ENCODE assay signal across 12 cellular contexts in genomic region chr7:117435475-117436043, GRCh38. TPM values are rescaled to one million over a fixed set of nuclear protein-coding genes. Genes with fewer than 3 reads are reported as not detected.
DNase-seq lines count a peak whose midpoint lies in the region; ATAC-seq and TF ChIP-seq lines count a peak whose summit lies in the region.
"Had no signal": no experiment of that assay in that cellular context is flagged by ENCODE, and none has a peak within 500 bp of the region (broad histone marks: within the 10 kb centered on the region; RNA-seq: fewer than 3 reads in every experiment).

No MANE protein-coding gene starts in this region.

- H3K27me3 ChIP-seq in MM.1S (replicated peaks; ENCODE audit: insufficient read depth, low read length) (no peaks in the 10 kb centered on the region), HAP-1 (ENCODE audit: low read depth) (0 out of 2 replicates have a peak, but pooled peaks cover under 1% of the 10 kb centered on the region), brain microvascular endothelial cell (replicated peaks) (no peaks in the 10 kb centered on the region)

- H2AFZ ChIP-seq in MM.1S (ENCODE audit: low read length), result no peak overlapping the region
- H2AFZ ChIP-seq: GM23248 had no signal

- no peaks in the 10 kb centered on the region for H3F3A ChIP-seq in MM.1S (ENCODE audit: insufficient read depth, low read length)

- H3K27ac ChIP-seq in MM.1S (ENCODE audit: low read length), result no peak overlapping the region
- H3K27ac ChIP-seq in brain microvascular endothelial cell, result no peak overlapping the region
- H3K27ac ChIP-seq: GM23248, left ventricle myocardium inferior had no signal

- DNase-seq in activated naive CD8-positive, alpha-beta T cell treated with anti-CD3 and anti-CD28 coated beads, Interleukin-2, amount 50 U/mL, for 24 hours, result no peak
- no peak for DNase-seq in activated naive CD8-positive, alpha-beta T cell treated with anti-CD3 and anti-CD28 coated beads for 36 hours
- DNase-seq in MM.1S, result peak; percentile 28
- DNase-seq in stimulated activated naive CD8-positive, alpha-beta T cell treated with anti-CD3 and anti-CD28 coated beads, Interleukin-15, amount 100 ng/mL, for 72 hours, result peak in 1 of 2 donors; percentile 19
- no peak for DNase-seq in dedifferentiated amniotic fluid mesenchymal stem cell (ENCODE audit: extremely low spot score)
- no peak for DNase-seq in HAP-1 (ENCODE audit: low spot score in 2 of 2)
- DNase-seq in brain microvascular endothelial cell, result no peak
- DNase-seq: GM23248, left ventricle myocardium inferior, NCI-H446 treated with DMSO at 0.1 percent for 48 hours had no signal

- H3K4me3 ChIP-seq in MM.1S (ENCODE audit: low read length), result no peak overlapping the region
- H3K4me3 ChIP-seq in HAP-1, result no peak overlapping the region
- H3K4me3 ChIP-seq in brain microvascular endothelial cell (ENCODE audit: low read depth, low read length), result no peak overlapping the region
- H3K4me3 ChIP-seq: GM23248, left ventricle myocardium inferior had no signal

- no peaks in the 10 kb centered on the region for H3K36me3 Mint-ChIP-seq in activated naive CD8-positive, alpha-beta T cell treated with anti-CD3 and anti-CD28 coated beads, Interleukin-2, amount 50 U/mL, for 24 hours (ENCODE audit: low read depth)
- no peaks in the 10 kb centered on the region for H3K36me3 Mint-ChIP-seq in activated naive CD8-positive, alpha-beta T cell treated with anti-CD3 and anti-CD28 coated beads for 36 hours
- H3K36me3 Mint-ChIP-seq: WTC11 had no signal

- ATAC-seq in activated naive CD8-positive, alpha-beta T cell treated with anti-CD3 and anti-CD28 coated beads, Interleukin-2, amount 50 U/mL, for 24 hours, result peak; percentile 57
- peak; percentile 95 for ATAC-seq in HG02840 (IDR thresholded peaks at IDR 0.05; ENCODE audit: low FRiP score, unreplicated experiment)
- ATAC-seq in stimulated activated naive CD8-positive, alpha-beta T cell treated with anti-CD3 and anti-CD28 coated beads, Interleukin-15, amount 100 ng/mL, for 72 hours, result peak; percentile 93
- ATAC-seq: WTC11 had no signal

- H3K4me1 Mint-ChIP-seq in activated naive CD8-positive, alpha-beta T cell treated with anti-CD3 and anti-CD28 coated beads, Interleukin-2, amount 50 U/mL, for 24 hours, result peaks cover 3% of the 10 kb centered on the region
- H3K4me1 Mint-ChIP-seq in activated naive CD8-positive, alpha-beta T cell treated with anti-CD3 and anti-CD28 coated beads for 36 hours, result peaks cover 5% of the 10 kb centered on the region
- no peaks in the 10 kb centered on the region for H3K4me1 Mint-ChIP-seq in stimulated activated naive CD8-positive, alpha-beta T cell treated with anti-CD3 and anti-CD28 coated beads, Interleukin-15, amount 100 ng/mL, for 72 hours
- H3K4me1 Mint-ChIP-seq: WTC11 had no signal

- no peaks in the 10 kb centered on the region for H3K9me2 ChIP-seq in MM.1S (replicated peaks; ENCODE audit: insufficient read depth, low read length)

- TF ChIP-seq CTCF in MM.1S (IDR thresholded peaks at IDR 0.05; ENCODE audit: low read length) (no peak), brain microvascular endothelial cell (IDR thresholded peaks at IDR 0.05; ENCODE audit: low read depth, low read length, missing control alignments) (no peak)

- H3K27me3 Mint-ChIP-seq in activated naive CD8-positive, alpha-beta T cell treated with anti-CD3 and anti-CD28 coated beads, Interleukin-2, amount 50 U/mL, for 24 hours, result peaks cover 2% of the 10 kb centered on the region
- peaks cover 3% of the 10 kb centered on the region for H3K27me3 Mint-ChIP-seq in activated naive CD8-positive, alpha-beta T cell treated with anti-CD3 and anti-CD28 coated beads for 36 hours
- H3K27me3 Mint-ChIP-seq in stimulated activated naive CD8-positive, alpha-beta T cell treated with anti-CD3 and anti-CD28 coated beads, Interleukin-15, amount 100 ng/mL, for 72 hours, result no peaks in the 10 kb centered on the region

- H3K9me3 ChIP-seq in MM.1S (replicated peaks; ENCODE audit: insufficient read depth, low read length) (no peaks in the 10 kb centered on the region), HAP-1 (no peaks in the 10 kb centered on the region)
- H3K9me3 ChIP-seq: left ventricle myocardium inferior had no signal

- no peaks in the 10 kb centered on the region for H3K79me2 ChIP-seq in MM.1S (ENCODE audit: low read length)

- no peaks in the 10 kb centered on the region for H4K20me1 ChIP-seq in MM.1S (ENCODE audit: insufficient read depth, low read length)

- H3K36me3 ChIP-seq in MM.1S (replicated peaks; ENCODE audit: insufficient read depth, low read length) (no peaks in the 10 kb centered on the region), HAP-1 (replicated peaks) (no peaks in the 10 kb centered on the region), brain microvascular endothelial cell (replicated peaks) (no peaks in the 10 kb centered on the region)
- H3K36me3 ChIP-seq: left ventricle myocardium inferior had no signal

- H3K27ac Mint-ChIP-seq in activated naive CD8-positive, alpha-beta T cell treated with anti-CD3 and anti-CD28 coated beads, Interleukin-2, amount 50 U/mL, for 24 hours, result no peak overlapping the region
- no peak overlapping the region for H3K27ac Mint-ChIP-seq in activated naive CD8-positive, alpha-beta T cell treated with anti-CD3 and anti-CD28 coated beads for 36 hours
- H3K27ac Mint-ChIP-seq in stimulated activated naive CD8-positive, alpha-beta T cell treated with anti-CD3 and anti-CD28 coated beads, Interleukin-15, amount 100 ng/mL, for 72 hours, result no peak overlapping the region
- H3K27ac Mint-ChIP-seq: WTC11 had no signal

- H3K4me1 ChIP-seq in MM.1S (ENCODE audit: low read length), result no peaks in the 10 kb centered on the region
- H3K4me1 ChIP-seq in HAP-1, result no peaks in the 10 kb centered on the region
- H3K4me1 ChIP-seq: left ventricle myocardium inferior had no signal

- H3K9me3 Mint-ChIP-seq in activated naive CD8-positive, alpha-beta T cell treated with anti-CD3 and anti-CD28 coated beads, Interleukin-2, amount 50 U/mL, for 24 hours, result no peaks in the 10 kb centered on the region
- H3K9me3 Mint-ChIP-seq in activated naive CD8-positive, alpha-beta T cell treated with anti-CD3 and anti-CD28 coated beads for 36 hours, result no peaks in the 10 kb centered on the region
- H3K9me3 Mint-ChIP-seq in stimulated activated naive CD8-positive, alpha-beta T cell treated with anti-CD3 and anti-CD28 coated beads, Interleukin-15, amount 100 ng/mL, for 72 hours, result peaks cover under 1 to 11% of the 10 kb centered on the region in 2 donors

- no peak overlapping the region for H3K9ac ChIP-seq in MM.1S (ENCODE audit: low read length)
- H3K9ac ChIP-seq: GM23248 had no signal

- H3K4me3 Mint-ChIP-seq in activated naive CD8-positive, alpha-beta T cell treated with anti-CD3 and anti-CD28 coated beads, Interleukin-2, amount 50 U/mL, for 24 hours, result no peak overlapping the region
- H3K4me3 Mint-ChIP-seq in activated naive CD8-positive, alpha-beta T cell treated with anti-CD3 and anti-CD28 coated beads for 36 hours, result no peak overlapping the region
- no peak overlapping the region for H3K4me3 Mint-ChIP-seq in stimulated activated naive CD8-positive, alpha-beta T cell treated with anti-CD3 and anti-CD28 coated beads, Interleukin-15, amount 100 ng/mL, for 72 hours
- H3K4me3 Mint-ChIP-seq: WTC11 had no signal

- no peak overlapping the region for H3K4me2 ChIP-seq in MM.1S (ENCODE audit: low read depth, low read length)

- in situ Hi-C loops in HAP-1 (cut with MboI; ENCODE audit: low sequenced_read_pairs), result no loop called here
- in situ Hi-C loops in brain microvascular endothelial cell (cut with HindIII; ENCODE audit: low pct_ligation_motif_present, low sequenced_read_pairs), result no loop called here

RNA-seq across cellular contexts. Expression of gene ASZ1, which starts 8.3 kb away (rescaled TPM):
- total RNA-seq in activated naive CD8-positive, alpha-beta T cell treated with anti-CD3 and anti-CD28 coated beads for 36 hours, result not detected
- total RNA-seq: GM23248, left ventricle myocardium inferior, WTC11 had no signal

RNA-seq across cellular contexts. Expression of gene CFTR, which starts 44.3 kb away (rescaled TPM):
- total RNA-seq in activated naive CD8-positive, alpha-beta T cell treated with anti-CD3 and anti-CD28 coated beads for 36 hours, result not detected
- total RNA-seq: GM23248 had no signal
